Comparison of ENCODE assay signal across 21 cellular contexts in the genomic region with DNA sequence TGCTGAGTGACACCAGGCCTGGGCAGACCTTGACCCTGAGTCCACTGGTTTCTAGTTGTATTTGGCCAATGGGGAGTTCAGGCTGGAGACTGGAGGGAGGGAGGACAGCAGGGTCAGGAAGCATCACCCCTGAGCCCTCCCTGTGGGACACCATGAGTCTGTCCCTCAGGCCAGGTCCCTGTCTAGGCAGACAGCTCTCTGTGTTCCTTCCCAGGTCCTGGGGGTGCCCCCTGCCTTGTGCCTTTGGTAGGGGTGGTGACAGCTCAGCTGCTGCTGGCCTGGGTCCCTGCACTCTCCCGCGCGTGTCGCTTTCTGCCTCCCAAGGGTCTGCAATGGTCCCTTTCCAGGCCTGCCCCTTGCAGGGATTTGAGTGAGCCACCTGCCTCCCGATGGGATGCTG.
DNase-seq lines count a peak whose midpoint lies in the region; ATAC-seq and TF ChIP-seq lines count a peak whose summit lies in the region.
"Had no signal": no experiment of that assay in that cellular context is flagged by ENCODE, and none has a peak within 500 bp of the region (broad histone marks: within the 10 kb centered on the region; RNA-seq: fewer than 3 reads in every experiment).

No MANE protein-coding gene starts in this region.

- peaks cover 0 to 32% (median 0%) of the 10 kb centered on the region in 3 experiments for H3K27me3 ChIP-seq in neuronal stem cell (ENCODE audit: control insufficient read depth in 3 of 3, insufficient read depth in 3 of 3, low read depth in 1 of 3, low read length in 3 of 3)
- H3K27me3 ChIP-seq in aorta (ENCODE audit: control insufficient read depth in 1 of 2, insufficient read depth in 2 of 2, low read length in 1 of 2), result no peaks in the 10 kb centered on the region
- H3K27me3 ChIP-seq: Peyer's patch had no signal

- peak; percentile 54 for DNase-seq in natural killer cell treated with Interleukin-12 subunit alpha and Interleukin-12 subunit beta and Interleukin-15 and Interleukin-18, amount 100 ng/mL, for 72 hours (ENCODE audit: low spot score)
- DNase-seq in natural killer cell, result no peak
- peak; percentile 23 for DNase-seq in left ventricle myocardium superior
- no peak for DNase-seq in neuronal stem cell (ENCODE audit: low spot score)
- DNase-seq in aorta, result peak; percentile 29 to 48
- DNase-seq in ecto neural progenitor cell (ENCODE audit: low spot score), result no peak
- DNase-seq in hippocampal formation (lab: John Stamatoyannopoulos, UW), result no peak
- DNase-seq: CD4-positive, CD25-positive, alpha-beta regulatory T cell; EL; GF-D8; H9; MV-4-11; NCI-H1105 treated with DMSO at 0.1 percent for 48 hours; NCI-H1694; NCI-H2081 treated with DMSO at 0.1 percent for 48 hours; NCI-H446; NCI-H526 had no signal

- no peak overlapping the region for H3K23ac ChIP-seq in neuronal stem cell (ENCODE audit: low read depth, low read length, poor library complexity)

- H2AK5ac ChIP-seq in neuronal stem cell (ENCODE audit: low read depth, low read length), result peak overlapping the region; percentile 86

- H3K9ac ChIP-seq in neuronal stem cell (ENCODE audit: low read depth, low read length, poor library complexity), result peak overlapping the region; percentile 7

- intact Hi-C loops in natural killer cell (cut with micrococcal nuclease) (no loop called here), left ventricle myocardium superior (cut with micrococcal nuclease) (no loop called here), aorta (cut with DNase I) (no loop called here)

- H3K4me3 Mint-ChIP-seq in natural killer cell treated with Interleukin-12 subunit alpha and Interleukin-12 subunit beta and Interleukin-15 and Interleukin-18, amount 100 ng/mL, for 72 hours, result no peak overlapping the region
- no peak overlapping the region for H3K4me3 Mint-ChIP-seq in natural killer cell
- H3K4me3 Mint-ChIP-seq: CD4-positive, CD25-positive, alpha-beta regulatory T cell; H9; IgD-negative memory B cell had no signal

- H2BK5ac ChIP-seq in neuronal stem cell (ENCODE audit: low read length), result no peak overlapping the region

- WGBS in neuronal stem cell (ENCODE audit: extremely low coverage in 2 of 2, insufficient read length in 2 of 2, insufficient replicate concordance in 1 of 2), 2 donors, result no CpG with 5 or more reads among the region's 5 CpGs
- 91 to 99% methylated on average over 5 of the region's 5 CpGs for WGBS in aorta, 2 donors

- H3K4me3 ChIP-seq in neuronal stem cell (ENCODE audit: low read length in 2 of 2), result no peak overlapping the region
- no peak overlapping the region for H3K4me3 ChIP-seq in aorta (ENCODE audit: low read length in 2 of 2)
- H3K4me3 ChIP-seq: A549, Peyer's patch had no signal

- no peak overlapping the region for H4K8ac ChIP-seq in neuronal stem cell (ENCODE audit: low read depth, low read length)

- H3K79me1 ChIP-seq in neuronal stem cell (ENCODE audit: low read depth, low read length), result no peaks in the 10 kb centered on the region

- H3K27ac ChIP-seq in neuronal stem cell (replicated peaks; ENCODE audit: low read length), result no peak overlapping the region
- H3K27ac ChIP-seq in aorta (ENCODE audit: low read depth in 1 of 2, low read length in 2 of 2), result no peak overlapping the region
- H3K27ac ChIP-seq: A549, Peyer's patch had no signal

- no peak overlapping the region for H3K4me2 ChIP-seq in neuronal stem cell (ENCODE audit: insufficient read depth, low read length, poor library complexity, severe bottlenecking)
- H3K4me2 ChIP-seq: A549 had no signal

- H3K9me3 Mint-ChIP-seq in natural killer cell treated with Interleukin-12 subunit alpha and Interleukin-12 subunit beta and Interleukin-15 and Interleukin-18, amount 100 ng/mL, for 72 hours, result no peaks in the 10 kb centered on the region
- no peaks in the 10 kb centered on the region for H3K9me3 Mint-ChIP-seq in natural killer cell

- peaks cover 0 to 5% of the 10 kb centered on the region in 2 donors for H3K9me3 ChIP-seq in neuronal stem cell (replicated peaks in 1 of 2; ENCODE audit: control insufficient read depth in 2 of 2, insufficient read depth in 1 of 2, low read depth in 1 of 2, low read length in 2 of 2)
- H3K9me3 ChIP-seq in aorta (ENCODE audit: control insufficient read depth, low read length), result peaks cover 8% of the 10 kb centered on the region

- H3K4me1 ChIP-seq in neuronal stem cell (ENCODE audit: control insufficient read depth in 2 of 2, insufficient read depth in 1 of 2, low read depth in 1 of 2, low read length in 2 of 2), result peaks cover 0 to 11% of the 10 kb centered on the region in 2 donors
- H3K4me1 ChIP-seq in aorta (ENCODE audit: control insufficient read depth in 1 of 2, insufficient read depth in 2 of 2, low read length in 2 of 2), result no peaks in the 10 kb centered on the region
- H3K4me1 ChIP-seq: A549, Peyer's patch had no signal

- H3K14ac ChIP-seq in neuronal stem cell (ENCODE audit: low read length), result no peak overlapping the region

- peak in 1 of 2 donors; percentile 55 for ATAC-seq in natural killer cell treated with Interleukin-12 subunit alpha and Interleukin-12 subunit beta and Interleukin-15 and Interleukin-18, amount 100 ng/mL, for 72 hours
- ATAC-seq in natural killer cell (no peak), left ventricle myocardium superior (no peak), aorta (ENCODE audit: low FRiP score) (no peak), GM18520 (IDR thresholded peaks at IDR 0.05; ENCODE audit: unreplicated experiment) (no peak)
- ATAC-seq: A549 had no signal

- no peak for TF ChIP-seq CTCF in natural killer cell (IDR thresholded peaks at IDR 0.05)

- H3K36me3 Mint-ChIP-seq in natural killer cell treated with Interleukin-12 subunit alpha and Interleukin-12 subunit beta and Interleukin-15 and Interleukin-18, amount 100 ng/mL, for 72 hours, result no peaks in the 10 kb centered on the region
- no peaks in the 10 kb centered on the region for H3K36me3 Mint-ChIP-seq in natural killer cell
- H3K36me3 Mint-ChIP-seq: CD4-positive, CD25-positive, alpha-beta regulatory T cell; IgD-negative memory B cell had no signal

- H3K36me3 ChIP-seq in neuronal stem cell (replicated peaks in 1 of 2; ENCODE audit: control insufficient read depth in 2 of 2, insufficient read depth in 2 of 2, low read length in 2 of 2) (no peaks in the 10 kb centered on the region), aorta (ENCODE audit: control insufficient read depth in 1 of 2, insufficient read depth in 2 of 2, low read length in 1 of 2) (no peaks in the 10 kb centered on the region)
- H3K36me3 ChIP-seq: Peyer's patch had no signal

- no peak overlapping the region for H2AFZ ChIP-seq in neuronal stem cell (ENCODE audit: low read length)

- no peak overlapping the region for H4K91ac ChIP-seq in neuronal stem cell (ENCODE audit: low read depth, low read length, poor library complexity)

- peaks cover 10 to 18% of the 10 kb centered on the region in 2 donors for H3K27me3 Mint-ChIP-seq in natural killer cell treated with Interleukin-12 subunit alpha and Interleukin-12 subunit beta and Interleukin-15 and Interleukin-18, amount 100 ng/mL, for 72 hours
- H3K27me3 Mint-ChIP-seq in natural killer cell (ENCODE audit: low read depth in 2 of 2), result peaks cover 0 to 5% of the 10 kb centered on the region in 2 donors

- no peak overlapping the region for H2BK120ac ChIP-seq in neuronal stem cell (ENCODE audit: low read depth, low read length)

- peak overlapping the region; percentile 39 for H3K18ac ChIP-seq in neuronal stem cell (ENCODE audit: low read length)

- no peak overlapping the region for H2BK12ac ChIP-seq in neuronal stem cell (ENCODE audit: low read length)

- peak overlapping the region; percentile 41 for H2BK15ac ChIP-seq in neuronal stem cell (ENCODE audit: low read length)

- no peak overlapping the region for H3K27ac Mint-ChIP-seq in natural killer cell treated with Interleukin-12 subunit alpha and Interleukin-12 subunit beta and Interleukin-15 and Interleukin-18, amount 100 ng/mL, for 72 hours
- no peak overlapping the region for H3K27ac Mint-ChIP-seq in natural killer cell
- H3K27ac Mint-ChIP-seq: CD4-positive, CD25-positive, alpha-beta regulatory T cell; IgD-negative memory B cell had no signal

- no peak overlapping the region for H3K4ac ChIP-seq in neuronal stem cell (ENCODE audit: low read length)

- no peaks in the 10 kb centered on the region for H3K4me1 Mint-ChIP-seq in natural killer cell treated with Interleukin-12 subunit alpha and Interleukin-12 subunit beta and Interleukin-15 and Interleukin-18, amount 100 ng/mL, for 72 hours (ENCODE audit: low read depth in 2 of 2)
- no peaks in the 10 kb centered on the region for H3K4me1 Mint-ChIP-seq in natural killer cell
- H3K4me1 Mint-ChIP-seq: CD4-positive, CD25-positive, alpha-beta regulatory T cell; IgD-negative memory B cell had no signal

Comparison
In these comparisons a context has a peak if more than half of its experiments do, and no peak if none do; other contexts are left out.
1. DNase-seq: peak in natural killer cell treated with Interleukin-12 subunit alpha and Interleukin-12 subunit beta and Interleukin-15 and Interleukin-18, amount 100 ng/mL, for 72 hours (single experiment), left ventricle myocardium superior (single experiment) and aorta (2 of 2); none in natural killer cell (single experiment), neuronal stem cell (single experiment), ecto neural progenitor cell (single experiment) and hippocampal formation (0 of 2).